20 cellular contexts compared by ENCODE assay signal in genomic region chr5:159519365-159519764, GRCh38.
DNase-seq lines count a peak whose midpoint lies in the region; TF ChIP-seq lines count a peak whose summit lies in the region.
"Had no signal": no experiment of that assay in that cellular context is flagged by ENCODE, and none has a peak within 500 bp of the region (broad histone marks: within the 10 kb centered on the region; RNA-seq: fewer than 3 reads in every experiment).

No MANE protein-coding gene starts in this region.

- H3K4me3 ChIP-seq in right atrium auricular region, result no peak overlapping the region

- intact Hi-C loops in posterior cingulate gyrus (cut with DNase I), result no loop called here

- no peaks in the 10 kb centered on the region for H3K9me3 ChIP-seq in right atrium auricular region

- no peaks in the 10 kb centered on the region for H3K4me1 ChIP-seq in right atrium auricular region

- no peaks in the 10 kb centered on the region for H3K36me3 ChIP-seq in right atrium auricular region

- DNase-seq in NCI-H82 (lab: John Stamatoyannopoulos, UW) (peak; percentile 24), NCI-H82 treated with DMSO at 0.1 percent for 48 hours (lab: John Stamatoyannopoulos, UW; ENCODE audit: unreplicated experiment) (no peak), astrocyte of the hippocampus (ENCODE audit: low read depth, low spot score) (peak; percentile 24), posterior cingulate gyrus (peak in 7 of 10 donors; percentile 16 to 87 (median 55)), mucosa of gallbladder (ENCODE audit: low spot score) (no peak), COLO829 (ENCODE audit: low spot score) (no peak), right atrium auricular region (ENCODE audit: low spot score) (no peak), GM19238 (ENCODE audit: insufficient read length, low spot score) (no peak)
- DNase-seq: ACHN; C1 segment of cervical spinal cord; CD8-positive, alpha-beta memory T cell; GDM1; H9; KG1; NCI-H1092 treated with DMSO at 0.1 percent for 48 hours; NCI-H1436 treated with DMSO at 0.1 percent for 48 hours; NCI-H1930; NCI-H510A; NK-92 treated with Interleukin-12 subunit alpha and Interleukin-12 subunit beta, amount 100 ng/mL, for 24 hours had no signal

- no peak overlapping the region for H3K27ac ChIP-seq in right atrium auricular region
- H3K27ac ChIP-seq: 22Rv1 had no signal

- TF ChIP-seq CTCF in right atrium auricular region (IDR thresholded peaks at IDR 0.05), result no peak

- H3K27me3 ChIP-seq in right atrium auricular region, result no peaks in the 10 kb centered on the region

Comparison
In these comparisons a context has a peak if more than half of its experiments do, and no peak if none do; other contexts are left out.
1. DNase-seq: peak in NCI-H82 (single experiment), astrocyte of the hippocampus (single experiment) and posterior cingulate gyrus (7 of 10); none in NCI-H82 treated with DMSO at 0.1 percent for 48 hours (single experiment), mucosa of gallbladder (single experiment), COLO829 (single experiment), right atrium auricular region (single experiment) and GM19238 (single experiment).